Comparison of ENCODE assay signal across 23 cellular contexts in genomic region chr15:68682330-68682729, GRCh38.
A peak's percentile ranks its signal among the peaks of the same experiment; 100 is the strongest.
DNase-seq lines count a peak whose midpoint lies in the region; ATAC-seq, FAIRE-seq and TF ChIP-seq lines count a peak whose summit lies in the region.
"Had no signal": no experiment of that assay in that cellular context is flagged by ENCODE, and none has a peak within 500 bp of the region (broad histone marks: within the 10 kb centered on the region; RNA-seq: fewer than 3 reads in every experiment).

No MANE protein-coding gene starts in this region.

- H4K5ac ChIP-seq in mesendoderm (ENCODE audit: low read length): no peak overlapping the region

- H4K20me1 ChIP-seq in BLaER1 treated with 17β-estradiol and CSF1 and Interleukin-3, amounts not matched to agents 10 nM and 100 nM: no peaks in the 10 kb centered on the region
- H4K20me1 ChIP-seq in HepG2 (ENCODE audit: insufficient read depth, low read length): no peaks in the 10 kb centered on the region

- peaks cover 4% of the 10 kb centered on the region for H3K36me3 Mint-ChIP-seq in brain
- H3K36me3 Mint-ChIP-seq: activated naive CD4-positive, alpha-beta T cell treated with anti-CD3 and anti-CD28 coated beads, Interleukin-2, amount 50 U/mL, for 24 hours had no signal

- in situ Hi-C loops in HepG2 (cut with HindIII; ENCODE audit: extremely low pct_ligation_motif_present, low pct_unique_long_range_greater_than_20kb): no loop called here

- peak overlapping the region in 1 of 5 experiments; percentile 50 for H3K4me3 Mint-ChIP-seq in brain
- H3K4me3 Mint-ChIP-seq: activated naive CD4-positive, alpha-beta T cell treated with anti-CD3 and anti-CD28 coated beads, Interleukin-2, amount 50 U/mL, for 24 hours; activated T-cell treated with anti-CD3 and anti-CD28 coated beads, Interleukin-2, amount 50 U/mL, for 72 hours had no signal

- FAIRE-seq in HepG2 (lab: Jason Lieb, UNC): no peak
- FAIRE-seq in pancreas (lab: Jason Lieb, UNC): no peak
- FAIRE-seq: astrocyte, endometrium, HTR-8/SVneo had no signal

- no peak overlapping the region for H3K4me3 ChIP-seq in BLaER1 treated with 17β-estradiol and CSF1 and Interleukin-3, amounts not matched to agents 10 nM and 100 nM
- H3K4me3 ChIP-seq in mesendoderm (ENCODE audit: low read length): no peak overlapping the region
- no peak overlapping the region for H3K4me3 ChIP-seq in HepG2 (replicated peaks in 1 of 3; ENCODE audit: insufficient read depth in 1 of 3, low read depth in 2 of 3, low read length in 3 of 3)
- H3K4me3 ChIP-seq in pancreas: no peak overlapping the region
- H3K4me3 ChIP-seq: spleen had no signal

- H2AK5ac ChIP-seq in mesendoderm (ENCODE audit: low read length): no peak overlapping the region

- no peak for TF ChIP-seq EP300 in HepG2 (IDR thresholded peaks at IDR 0.05; ENCODE audit: low read depth in 2 of 2, low read length in 2 of 2)
- TF ChIP-seq EP300 in HepG2 (CRISPR knock-in tag; IDR thresholded peaks at IDR 0.05; ENCODE audit: borderline replicate concordance): no peak

- H3K9me3 ChIP-seq in BLaER1 treated with 17β-estradiol and CSF1 and Interleukin-3, amounts not matched to agents 10 nM and 100 nM (replicated peaks in 1 of 11): no peaks in the 10 kb centered on the region
- H3K9me3 ChIP-seq in HepG2 (ENCODE audit: low read length) (no peaks in the 10 kb centered on the region), pancreas (no peaks in the 10 kb centered on the region)
- H3K9me3 ChIP-seq: neutrophil, spleen had no signal

- peaks cover 0 to 67% (median 46%) of the 10 kb centered on the region in 10 experiments; a peak in 15 of 20 replicates for H3K4me1 ChIP-seq in BLaER1 treated with 17β-estradiol and CSF1 and Interleukin-3, amounts not matched to agents 10 nM and 100 nM
- H3K4me1 ChIP-seq in mesendoderm (ENCODE audit: control insufficient read depth, low read depth, low read length): no peaks in the 10 kb centered on the region
- no peaks in the 10 kb centered on the region for H3K4me1 ChIP-seq in HepG2 (ENCODE audit: insufficient read depth, low read length)
- H3K4me1 ChIP-seq in pancreas: no peaks in the 10 kb centered on the region
- H3K4me1 ChIP-seq: spleen had no signal

- BruUV-seq in HepG2 (replicated peaks; lab: Mats Ljungman, UMichigan): no TSS peak

- H2BK120ac ChIP-seq in mesendoderm (ENCODE audit: low read depth, low read length): no peak overlapping the region

- no peak overlapping the region for H3K56ac ChIP-seq in mesendoderm (ENCODE audit: low read length)

- H4K8ac ChIP-seq in mesendoderm (ENCODE audit: low read depth, low read length): no peak overlapping the region

- H3K36me3 ChIP-seq in BLaER1 treated with 17β-estradiol and CSF1 and Interleukin-3, amounts not matched to agents 10 nM and 100 nM: no peaks in the 10 kb centered on the region
- H3K36me3 ChIP-seq in mesendoderm (ENCODE audit: control insufficient read depth, insufficient read depth, low read length) (no peaks in the 10 kb centered on the region), HepG2 (replicated peaks in 1 of 2; ENCODE audit: control insufficient read depth in 1 of 2, insufficient read depth in 2 of 2, low read length in 2 of 2) (no peaks in the 10 kb centered on the region), pancreas (no peaks in the 10 kb centered on the region)
- H3K36me3 ChIP-seq: neutrophil, spleen had no signal

- CTCF ChIA-PET in HepG2 (lab: Yijun Ruan, JAX; ENCODE audit: low intra/inter-chr PET ratio, low total read pairs): no interaction called here

- no peak for TF ChIP-seq CTCF in brain (conservative IDR thresholded peaks at IDR 0.05)
- TF ChIP-seq CTCF in HepG2 (CRISPR knock-in tag; IDR thresholded peaks at IDR 0.05): no peak
- TF ChIP-seq CTCF in pancreas (IDR thresholded peaks at IDR 0.05): no peak

- H2BK15ac ChIP-seq in mesendoderm (replicated peaks; ENCODE audit: low read depth): no peak overlapping the region

- no peaks in the 10 kb centered on the region for H3K9me3 Mint-ChIP-seq in brain
- H3K9me3 Mint-ChIP-seq: activated naive CD4-positive, alpha-beta T cell treated with anti-CD3 and anti-CD28 coated beads, Interleukin-2, amount 50 U/mL, for 24 hours; activated T-cell treated with anti-CD3 and anti-CD28 coated beads, Interleukin-2, amount 50 U/mL, for 72 hours had no signal

- peak overlapping the region; percentile 64 to 89 (median 87) for H3K27ac Mint-ChIP-seq in brain
- H3K27ac Mint-ChIP-seq: activated naive CD4-positive, alpha-beta T cell treated with anti-CD3 and anti-CD28 coated beads, Interleukin-2, amount 50 U/mL, for 24 hours; activated T-cell treated with anti-CD3 and anti-CD28 coated beads, Interleukin-2, amount 50 U/mL, for 72 hours had no signal

- no peak overlapping the region for H2AFZ ChIP-seq in HepG2 (ENCODE audit: low read length)

- no peak overlapping the region for H3K4ac ChIP-seq in mesendoderm (ENCODE audit: low read depth, low read length)

- no peak overlapping the region for H3K18ac ChIP-seq in mesendoderm (ENCODE audit: low read length)

- no peak overlapping the region for H2BK5ac ChIP-seq in mesendoderm (ENCODE audit: low read length)

- peak overlapping the region in 1 of 11 experiments; percentile 35; a peak in 1 of 22 replicates for H3K9ac ChIP-seq in BLaER1 treated with 17β-estradiol and CSF1 and Interleukin-3, amounts not matched to agents 10 nM and 100 nM
- H3K9ac ChIP-seq in mesendoderm (ENCODE audit: low read length) (no peak overlapping the region), HepG2 (ENCODE audit: insufficient read depth, low read depth, low read length) (no peak overlapping the region)

- TF ChIP-seq RAD21 in HepG2 (CRISPR knock-in tag; IDR thresholded peaks at IDR 0.05): no peak

- H3K4me1 Mint-ChIP-seq in brain: peaks cover 28% of the 10 kb centered on the region
- H3K4me1 Mint-ChIP-seq: activated naive CD4-positive, alpha-beta T cell treated with anti-CD3 and anti-CD28 coated beads, Interleukin-2, amount 50 U/mL, for 24 hours had no signal

- ATAC-seq in HG03039 (IDR thresholded peaks at IDR 0.05; ENCODE audit: unreplicated experiment): no peak
- no peak for ATAC-seq in HepG2
- ATAC-seq in pancreas: no peak
- ATAC-seq: activated T-cell treated with anti-CD3 and anti-CD28 coated beads, Interleukin-2, amount 50 U/mL, for 72 hours; left ventricle myocardium superior had no signal

- peak overlapping the region in 10 of 11 experiments; percentile 2 to 75 (median 57); a peak in 17 of 22 replicates for H3K4me2 ChIP-seq in BLaER1 treated with 17β-estradiol and CSF1 and Interleukin-3, amounts not matched to agents 10 nM and 100 nM
- H3K4me2 ChIP-seq in mesendoderm (ENCODE audit: low read length) (no peak overlapping the region), HepG2 (ENCODE audit: low read depth, low read length) (no peak overlapping the region)

- no peak overlapping the region for H3K23ac ChIP-seq in mesendoderm (ENCODE audit: low read length)

- no CpG with 5 or more reads among the region's 5 CpGs for WGBS in mesendoderm (ENCODE audit: extremely low coverage, insufficient coverage, low lambda C conversion rate)
- 0% methylated on average over 3 of the region's 5 CpGs for WGBS in HepG2 (ENCODE audit: low lambda C conversion rate)
- WGBS in pancreas, 2 donors: 45 to 54% methylated on average over 5 of the region's 5 CpGs

- peak overlapping the region in 3 of 11 experiments; percentile 2 to 44 (median 3); a peak in 2 of 22 replicates for H3K27ac ChIP-seq in BLaER1 treated with 17β-estradiol and CSF1 and Interleukin-3, amounts not matched to agents 10 nM and 100 nM
- H3K27ac ChIP-seq in mesendoderm (ENCODE audit: low read depth, low read length) (no peak overlapping the region), HepG2 (ENCODE audit: extremely low read length, insufficient read depth, low read length) (no peak overlapping the region), pancreas (no peak overlapping the region)
- H3K27ac ChIP-seq: C4-2B, neutrophil, spleen had no signal

- POLR2A ChIA-PET in HepG2 (lab: Yijun Ruan, JAX): no interaction called here

- no peaks in the 10 kb centered on the region for H3K27me3 ChIP-seq in BLaER1 treated with 17β-estradiol and CSF1 and Interleukin-3, amounts not matched to agents 10 nM and 100 nM
- H3K27me3 ChIP-seq in mesendoderm (ENCODE audit: insufficient read depth, low read length, poor library complexity) (no peaks in the 10 kb centered on the region), HepG2 (ENCODE audit: control insufficient read depth in 1 of 2, insufficient read depth in 2 of 2, low read length in 2 of 2) (peaks cover 0 to 16% of the 10 kb centered on the region in 2 experiments; a peak in 1 of 5 replicates), pancreas (no peaks in the 10 kb centered on the region)
- H3K27me3 ChIP-seq: neutrophil, spleen had no signal

- H3K79me1 ChIP-seq in mesendoderm (ENCODE audit: low read length): no peaks in the 10 kb centered on the region

- DNase-seq in NAMALWA (ENCODE audit: low spot score) (peak; percentile 18), mesendoderm (peak; percentile 51), HepG2 (ENCODE audit: low spot score) (no peak), pancreas (no peak), DMS153 (lab: John Stamatoyannopoulos, UW) (no peak)
- DNase-seq: activated T-cell treated with anti-CD3 and anti-CD28 coated beads, Interleukin-2, amount 50 U/mL, for 72 hours; GDM1; left ventricle myocardium superior; NCI-H1092 treated with DMSO at 0.1 percent for 48 hours; NCI-H2081 treated with DMSO at 0.1 percent for 48 hours; NCI-H510A treated with DMSO at 0.1 percent for 48 hours; OCI-M1; SHP77 had no signal

- no peaks in the 10 kb centered on the region for H3K79me2 ChIP-seq in mesendoderm (ENCODE audit: control insufficient read depth, insufficient read depth, low read length)
- no peaks in the 10 kb centered on the region for H3K79me2 ChIP-seq in HepG2 (ENCODE audit: insufficient read depth, low read length)

- intact Hi-C loops in HepG2 (cut with micrococcal nuclease; ENCODE audit: unreplicated experiment) (no loop called here), pancreas (cut with DNase I) (no loop called here)

- TF ChIP-seq POLR2A in HepG2 (IDR thresholded peaks at IDR 0.05; ENCODE audit: insufficient read depth in 1 of 2, low read depth in 2 of 2, low read length in 2 of 2): no peak

- H3K27me3 Mint-ChIP-seq in brain: peaks cover 3% of the 10 kb centered on the region
- H3K27me3 Mint-ChIP-seq: activated naive CD4-positive, alpha-beta T cell treated with anti-CD3 and anti-CD28 coated beads, Interleukin-2, amount 50 U/mL, for 24 hours had no signal

TF ChIP-seq in HepG2, 621 proteins besides CTCF, POLR2A, EP300 and RAD21 (continues in another document):
- TF ChIP-seq IRF2 (CRISPR knock-in tag; IDR thresholded peaks at IDR 0.05) (no peak), MYPOP (CRISPR knock-in tag; IDR thresholded peaks at IDR 0.05) (no peak)

Comparison
In these comparisons a context has a peak if more than half of its experiments do, and no peak if none do; other contexts are left out.
1. H3K4me2 ChIP-seq: peak in BLaER1 treated with 17β-estradiol and CSF1 and Interleukin-3, amounts not matched to agents 10 nM and 100 nM (10 of 11); none in mesendoderm (single experiment) and HepG2 (single experiment).
2. DNase-seq: peak in NAMALWA (single experiment) and mesendoderm (single experiment); none in HepG2 (single experiment), pancreas (0 of 6) and DMS153 (single experiment).